10 cellular contexts compared by ENCODE assay signal in genomic region chr12:123398177-123398916, GRCh38. TPM values are rescaled to one million over a fixed set of nuclear protein-coding genes. Genes with fewer than 3 reads are reported as not detected.
DNase-seq lines count a peak whose midpoint lies in the region; TF ChIP-seq lines count a peak whose summit lies in the region.
"Had no signal": no experiment of that assay in that cellular context is flagged by ENCODE, and none has a peak within 500 bp of the region (broad histone marks: within the 10 kb centered on the region; RNA-seq: fewer than 3 reads in every experiment).

No MANE protein-coding gene starts in this region.

- H3K9me3 ChIP-seq in stomach: no peaks in the 10 kb centered on the region

- intact Hi-C loops in stomach (cut with DNase I; ENCODE audit: low total_unique reads): no loop called here

- TF ChIP-seq EP300 in stomach (IDR thresholded peaks at IDR 0.05): no peak

- 60 to 67% (median 63%) methylated on average over 11 to 16 of the region's 16 CpGs for WGBS in stomach, 5 donors

- H3K36me3 ChIP-seq in stomach: peaks cover 41 to 96% (median 86%) of the 10 kb centered on the region in 4 donors

- peak; percentile 90 for DNase-seq in GM03348 (ENCODE audit: low spot score)
- peak; percentile 47 to 89 for DNase-seq in cerebellar nuclear complex (lab: John Stamatoyannopoulos, UW)
- DNase-seq in kidney glomerular epithelial cell (lab: John Stamatoyannopoulos, UW): peak; percentile 71
- peak; percentile 73 for DNase-seq in stomach
- DNase-seq in stimulated activated CD4-positive, alpha-beta T cell treated with anti-CD3 and anti-CD28 coated beads, Interleukin-1b, Interleukin-23, amount 100 ng/mL, for 48 hours: no peak
- no peak for DNase-seq in stimulated activated CD4-positive, alpha-beta T cell treated with anti-CD3 and anti-CD28 coated beads, Interleukin-15, amount 100 ng/mL, for 24 hours
- DNase-seq in activated CD4-positive, CD25-positive, alpha-beta regulatory T cell treated with anti-CD3 and anti-CD28 coated beads, Interleukin-2, amount 50 U/mL, for 72 hours: no peak
- DNase-seq in stimulated activated CD4-positive, alpha-beta T cell treated with anti-CD3 and anti-CD28 coated beads, Interleukin-4, amount 100 ng/mL, for 4 hours: no peak
- DNase-seq: GDM1, T-helper 1 cell had no signal

- H3K27ac ChIP-seq in stomach: peak overlapping the region; percentile 68 to 81 (median 76)

- no peak for TF ChIP-seq CTCF in stomach (IDR thresholded peaks at IDR 0.05)

- H3K4me3 ChIP-seq in stomach: peak overlapping the region in 2 of 4 donors; percentile 3 to 8

- H3K4me1 ChIP-seq in stomach: peaks cover 31 to 69% (median 41%) of the 10 kb centered on the region in 4 donors

- no peak for TF ChIP-seq POLR2A in stomach (IDR thresholded peaks at IDR 0.05)

- no peaks in the 10 kb centered on the region for H3K27me3 ChIP-seq in stomach

RNA-seq across cellular contexts. Expression of gene KMT5A, which starts 14.4 kb away (rescaled TPM):
- 10 to 100 TPM; 22.8 to 64.6 (median 46.1) TPM for total RNA-seq in stomach
- 10 to 100 TPM; 16.5 to 20.4 (median 16.6) TPM for polyA plus RNA-seq in stomach

RNA-seq across cellular contexts. Expression of gene SBNO1, which starts 33.7 kb away (rescaled TPM):
- total RNA-seq in stomach: 10 to 100 TPM in 4 of 5 donors, 1 to 10 TPM in 1; 6.4 to 35.6 (median 17.7) TPM
- 1 to 10 TPM; 3.4 to 4.1 (median 3.6) TPM for polyA plus RNA-seq in stomach

RNA-seq across cellular contexts. Expression of gene RILPL2, which starts 38.1 kb away (rescaled TPM):
- total RNA-seq in stomach: 1 to 10 TPM; 2.0 to 5.3 (median 3.8) TPM
- 1 to 10 TPM; 4.6 to 5.9 (median 5.5) TPM for polyA plus RNA-seq in stomach

RNA-seq across cellular contexts. Expression of gene SNRNP35, which starts 59.6 kb away (rescaled TPM):
- total RNA-seq in stomach: 10 to 100 TPM in 4 of 5 donors, 1 to 10 TPM in 1; 5.8 to 55.0 (median 22.8) TPM
- 10 to 100 TPM; 34.1 to 47.3 (median 45.8) TPM for polyA plus RNA-seq in stomach

Comparison
In these comparisons a context has a peak if more than half of its experiments do, and no peak if none do; other contexts are left out.
1. DNase-seq: peak in GM03348 (single experiment), cerebellar nuclear complex (2 of 2), kidney glomerular epithelial cell (single experiment) and stomach (single experiment); none in stimulated activated CD4-positive, alpha-beta T cell treated with anti-CD3 and anti-CD28 coated beads, Interleukin-1b, Interleukin-23, amount 100 ng/mL, for 48 hours (single experiment), stimulated activated CD4-positive, alpha-beta T cell treated with anti-CD3 and anti-CD28 coated beads, Interleukin-15, amount 100 ng/mL, for 24 hours (single experiment), activated CD4-positive, CD25-positive, alpha-beta regulatory T cell treated with anti-CD3 and anti-CD28 coated beads, Interleukin-2, amount 50 U/mL, for 72 hours (single experiment) and stimulated activated CD4-positive, alpha-beta T cell treated with anti-CD3 and anti-CD28 coated beads, Interleukin-4, amount 100 ng/mL, for 4 hours (0 of 2).